In genomic region chr1:2018217-2019161, GRCh38 we compare ENCODE assay signal across 14 cellular contexts. TPM values are rescaled to one million over a fixed set of nuclear protein-coding genes. Genes with fewer than 3 reads are reported as not detected.
DNase-seq lines count a peak whose midpoint lies in the region; ATAC-seq and TF ChIP-seq lines count a peak whose summit lies in the region.
"Had no signal": no experiment of that assay in that cellular context is flagged by ENCODE, and none has a peak within 500 bp of the region (broad histone marks: within the 10 kb centered on the region; RNA-seq: fewer than 3 reads in every experiment).

No MANE protein-coding gene starts in this region.

- H3K4me3 Mint-ChIP-seq in stimulated activated naive CD8-positive, alpha-beta T cell treated with anti-CD3 and anti-CD28 coated beads, Interleukin-15, Interleukin-2, amounts not matched to agents 100 ng/mL and 50 ng/mL, for 24 hours: peak overlapping the region; percentile 64
- H3K4me3 Mint-ChIP-seq in activated naive CD8-positive, alpha-beta T cell treated with anti-CD3 and anti-CD28 coated beads for 36 hours: peak overlapping the region; percentile 52
- peak overlapping the region; percentile 66 for H3K4me3 Mint-ChIP-seq in mesothelial cell of epicardium

- no peak for DNase-seq in stimulated activated naive CD8-positive, alpha-beta T cell treated with anti-CD3 and anti-CD28 coated beads, Interleukin-15, Interleukin-2, amounts not matched to agents 100 U/mL and 50 U/mL, for 24 hours
- no peak for DNase-seq in activated naive CD8-positive, alpha-beta T cell treated with anti-CD3 and anti-CD28 coated beads for 36 hours
- no peak for DNase-seq in mesothelial cell of epicardium (ENCODE audit: low spot score in 2 of 2, unreplicated experiment in 2 of 2)
- no peak for DNase-seq in smooth muscle cell (lab: John Stamatoyannopoulos, UW; ENCODE audit: unreplicated experiment)
- DNase-seq in GM20000 (ENCODE audit: low spot score): no peak
- DNase-seq: AML-193, DMS79, NCI-H1048, psoas muscle had no signal

- H3K9me3 Mint-ChIP-seq in stimulated activated naive CD8-positive, alpha-beta T cell treated with anti-CD3 and anti-CD28 coated beads, Interleukin-15, Interleukin-2, amounts not matched to agents 100 ng/mL and 50 ng/mL, for 24 hours: no peaks in the 10 kb centered on the region
- H3K9me3 Mint-ChIP-seq in activated naive CD8-positive, alpha-beta T cell treated with anti-CD3 and anti-CD28 coated beads for 36 hours: no peaks in the 10 kb centered on the region
- H3K9me3 Mint-ChIP-seq in mesothelial cell of epicardium: no peaks in the 10 kb centered on the region

- WGBS in smooth muscle cell (ENCODE audit: low lambda C conversion rate): 34% methylated on average over 45 of the region's 48 CpGs

- H3K9ac ChIP-seq in smooth muscle cell (ENCODE audit: low read depth): no peak overlapping the region

- H3F3A ChIP-seq in smooth muscle cell (ENCODE audit: low read depth): no peaks in the 10 kb centered on the region

- H3K36me3 ChIP-seq in smooth muscle cell (ENCODE audit: low read depth): no peaks in the 10 kb centered on the region
- H3K36me3 ChIP-seq: WERI-Rb-1 had no signal

- H3K9me3 ChIP-seq in smooth muscle cell (replicated peaks; ENCODE audit: low read depth): no peaks in the 10 kb centered on the region
- H3K9me3 ChIP-seq: psoas muscle had no signal

- peaks cover 77% of the 10 kb centered on the region for H3K27me3 ChIP-seq in smooth muscle cell (ENCODE audit: low read depth)

- no peak overlapping the region for H3K27ac ChIP-seq in smooth muscle cell (ENCODE audit: low read depth)
- H3K27ac ChIP-seq: psoas muscle, WERI-Rb-1 had no signal

- H2AFZ ChIP-seq in smooth muscle cell (ENCODE audit: low read depth): no peak overlapping the region

- peaks cover 3% of the 10 kb centered on the region for H3K36me3 Mint-ChIP-seq in stimulated activated naive CD8-positive, alpha-beta T cell treated with anti-CD3 and anti-CD28 coated beads, Interleukin-15, Interleukin-2, amounts not matched to agents 100 ng/mL and 50 ng/mL, for 24 hours (ENCODE audit: low read depth)
- H3K36me3 Mint-ChIP-seq in activated naive CD8-positive, alpha-beta T cell treated with anti-CD3 and anti-CD28 coated beads for 36 hours: no peaks in the 10 kb centered on the region
- H3K36me3 Mint-ChIP-seq in mesothelial cell of epicardium: no peaks in the 10 kb centered on the region

- H3K4me3 ChIP-seq in smooth muscle cell: no peak overlapping the region

- H3K4me1 Mint-ChIP-seq in stimulated activated naive CD8-positive, alpha-beta T cell treated with anti-CD3 and anti-CD28 coated beads, Interleukin-15, Interleukin-2, amounts not matched to agents 100 ng/mL and 50 ng/mL, for 24 hours (ENCODE audit: low read depth): peaks cover 7% of the 10 kb centered on the region
- peaks cover 3% of the 10 kb centered on the region for H3K4me1 Mint-ChIP-seq in activated naive CD8-positive, alpha-beta T cell treated with anti-CD3 and anti-CD28 coated beads for 36 hours
- H3K4me1 Mint-ChIP-seq in mesothelial cell of epicardium: peaks cover 3% of the 10 kb centered on the region

- H3K27ac Mint-ChIP-seq in stimulated activated naive CD8-positive, alpha-beta T cell treated with anti-CD3 and anti-CD28 coated beads, Interleukin-15, Interleukin-2, amounts not matched to agents 100 ng/mL and 50 ng/mL, for 24 hours: no peak overlapping the region
- no peak overlapping the region for H3K27ac Mint-ChIP-seq in activated naive CD8-positive, alpha-beta T cell treated with anti-CD3 and anti-CD28 coated beads for 36 hours
- no peak overlapping the region for H3K27ac Mint-ChIP-seq in mesothelial cell of epicardium

- H3K4me1 ChIP-seq in smooth muscle cell (ENCODE audit: low read depth): no peaks in the 10 kb centered on the region
- H3K4me1 ChIP-seq: psoas muscle had no signal

- no peak for ATAC-seq in stimulated activated naive CD8-positive, alpha-beta T cell treated with anti-CD3 and anti-CD28 coated beads, Interleukin-15, Interleukin-2, amounts not matched to agents 100 U/mL and 50 U/mL, for 24 hours
- ATAC-seq in GM18511 (IDR thresholded peaks at IDR 0.05; ENCODE audit: unreplicated experiment) (no peak), HG03469 (IDR thresholded peaks at IDR 0.05; ENCODE audit: unreplicated experiment) (no peak)
- ATAC-seq: psoas muscle had no signal

- no peaks in the 10 kb centered on the region for H3K79me2 ChIP-seq in smooth muscle cell (ENCODE audit: low read depth)

- TF ChIP-seq CTCF in mesothelial cell of epicardium (IDR thresholded peaks at IDR 0.05; ENCODE audit: unreplicated experiment) (no peak), smooth muscle cell (IDR thresholded peaks at IDR 0.05; ENCODE audit: borderline replicate concordance, insufficient read depth, poor library complexity, severe bottlenecking) (no peak), GM20000 (IDR thresholded peaks at IDR 0.05; ENCODE audit: extremely low read depth, missing control alignments) (no peak)

- no peaks in the 10 kb centered on the region for H4K20me1 ChIP-seq in smooth muscle cell (ENCODE audit: low read depth)

- peaks cover 70% of the 10 kb centered on the region for H3K27me3 Mint-ChIP-seq in stimulated activated naive CD8-positive, alpha-beta T cell treated with anti-CD3 and anti-CD28 coated beads, Interleukin-15, Interleukin-2, amounts not matched to agents 100 ng/mL and 50 ng/mL, for 24 hours
- peaks cover 80% of the 10 kb centered on the region for H3K27me3 Mint-ChIP-seq in activated naive CD8-positive, alpha-beta T cell treated with anti-CD3 and anti-CD28 coated beads for 36 hours
- peaks cover 93% of the 10 kb centered on the region for H3K27me3 Mint-ChIP-seq in mesothelial cell of epicardium (ENCODE audit: low read depth)

- H3K4me2 ChIP-seq in smooth muscle cell: no peak overlapping the region

RNA-seq across cellular contexts. Expression of gene GABRD, which starts 0.7 kb away (rescaled TPM):
- not detected for total RNA-seq in activated naive CD8-positive, alpha-beta T cell treated with anti-CD3 and anti-CD28 coated beads for 36 hours
- 0.09 to 0.16 TPM (median 0.14 TPM) in 3 replicates for total RNA-seq in mesothelial cell of epicardium
- not detected in 2 replicates for total RNA-seq in smooth muscle cell
- polyA plus RNA-seq in smooth muscle cell: not detected in 2 replicates
- total RNA-seq: mesenteric fat pad had no signal

RNA-seq across cellular contexts. Expression of gene CFAP74, which starts 14.9 kb away (rescaled TPM):
- total RNA-seq in activated naive CD8-positive, alpha-beta T cell treated with anti-CD3 and anti-CD28 coated beads for 36 hours: under 1 TPM; 0.31 to 0.46 TPM
- total RNA-seq in mesothelial cell of epicardium (0.16 to 0.42 TPM (median 0.18 TPM) in 3 replicates), smooth muscle cell (0.09 TPM in 1 of 2 replicates, not detected in the other)
- polyA plus RNA-seq in smooth muscle cell: not detected in 2 replicates
- total RNA-seq: mesenteric fat pad, psoas muscle had no signal

RNA-seq across cellular contexts. Expression of gene PRKCZ, which starts 31.7 kb away (rescaled TPM):
- total RNA-seq in activated naive CD8-positive, alpha-beta T cell treated with anti-CD3 and anti-CD28 coated beads for 36 hours: 10 to 100 TPM; 11.1 to 13.0 TPM
- 53.0 to 55.5 TPM (median 54.5 TPM) in 3 replicates for total RNA-seq in mesothelial cell of epicardium
- total RNA-seq in smooth muscle cell: 5.8 and 22.4 TPM in 2 replicates
- 10.3 and 21.3 TPM in 2 replicates for polyA plus RNA-seq in smooth muscle cell
